Comparison of ENCODE assay signal across 20 cellular contexts in the genomic region with DNA sequence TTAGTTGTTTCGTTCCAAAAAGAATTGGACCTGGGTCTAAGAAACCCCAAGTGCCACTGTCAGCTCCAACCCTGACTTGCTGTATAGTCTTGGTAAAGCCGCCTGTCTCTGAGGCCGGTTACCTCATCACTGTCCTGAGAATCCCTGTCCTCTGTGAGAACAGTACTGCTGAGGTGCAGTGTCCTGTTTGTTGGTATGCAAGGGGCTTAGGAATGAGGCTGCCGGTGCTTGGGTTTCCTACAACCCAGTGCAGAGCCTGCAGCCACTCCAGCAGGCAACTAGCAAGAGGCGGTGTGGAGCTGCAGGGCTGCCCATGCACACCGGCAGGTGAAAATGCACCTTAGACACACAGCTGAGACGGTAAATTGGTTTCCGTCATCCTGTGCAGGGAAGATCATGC. TPM values are rescaled to one million over a fixed set of nuclear protein-coding genes. Genes with fewer than 3 reads are reported as not detected.
DNase-seq lines count a peak whose midpoint lies in the region; ATAC-seq, FAIRE-seq and TF ChIP-seq lines count a peak whose summit lies in the region.
"Had no signal": no experiment of that assay in that cellular context is flagged by ENCODE, and none has a peak within 500 bp of the region (broad histone marks: within the 10 kb centered on the region; RNA-seq: fewer than 3 reads in every experiment).

No MANE protein-coding gene starts in this region.

- peak; percentile 50 for FAIRE-seq in endothelial cell of umbilical vein (lab: Jason Lieb, UNC)
- FAIRE-seq: D721Med, GM18507 had no signal

- CTCF ChIA-PET in RWPE1 (lab: Yijun Ruan, JAX) = no interaction called here
- CTCF ChIA-PET in endothelial cell of umbilical vein (lab: Charles Lee) = interaction anchor here (0.6 to 4.3 kb wide), 8 partner anchors 12 to 160 kb away, joined by 3 to 20 read pairs (median 4); a partner anchor contains a TSS

- POLR2A ChIA-PET in RWPE1 (lab: Yijun Ruan, JAX; ENCODE audit: low non-redundant PET) = no interaction called here
- POLR2A ChIA-PET in endothelial cell of umbilical vein (lab: Charles Lee) = interaction anchor here (0.7 kb wide), 1 partner anchor 18 kb away, joined by 3 read pairs; no protein-coding TSS in a partner anchor

- H3K4me1 ChIP-seq in GM23338 (ENCODE audit: insufficient read depth) = no peaks in the 10 kb centered on the region
- H3K4me1 ChIP-seq in endothelial cell of umbilical vein (ENCODE audit: control insufficient read depth, extremely low read depth, insufficient read depth, low read length) = peaks cover 29% of the 10 kb centered on the region
- H3K4me1 ChIP-seq in neural progenitor cell = no peaks in the 10 kb centered on the region
- no peaks in the 10 kb centered on the region for H3K4me1 ChIP-seq in foreskin keratinocyte
- H3K4me1 ChIP-seq: HAP-1 had no signal

- H3K9me2 ChIP-seq in GM23338 (ENCODE audit: insufficient read depth) = no peaks in the 10 kb centered on the region

- H3K9me3 ChIP-seq in endothelial cell of umbilical vein (replicated peaks; ENCODE audit: control insufficient read depth, insufficient read depth, low read length) = no peaks in the 10 kb centered on the region
- no peaks in the 10 kb centered on the region for H3K9me3 ChIP-seq in neural progenitor cell (ENCODE audit: low read depth)
- H3K9me3 ChIP-seq: HAP-1 had no signal

- no peak overlapping the region for H2AFZ ChIP-seq in GM23338
- no peak overlapping the region for H2AFZ ChIP-seq in endothelial cell of umbilical vein (ENCODE audit: low read depth, low read length)
- H2AFZ ChIP-seq in neural progenitor cell (replicated peaks) = no peak overlapping the region

- BruUV-seq in endothelial cell of umbilical vein (replicated peaks; lab: Mats Ljungman, UMichigan) = no TSS peak

- H3K27ac Mint-ChIP-seq in GM23338 (no peak overlapping the region), neural progenitor cell (no peak overlapping the region)
- H3K27ac Mint-ChIP-seq: CD4-positive, CD25-positive, alpha-beta regulatory T cell; HFFc6 had no signal

- H3K4me3 ChIP-seq in GM23338 (no peak overlapping the region), endothelial cell of umbilical vein (replicated peaks in 1 of 3; ENCODE audit: insufficient read depth in 1 of 3, low read depth in 1 of 3, low read length in 3 of 3) (no peak overlapping the region), neural progenitor cell (no peak overlapping the region), coronary artery (no peak overlapping the region)
- H3K4me3 ChIP-seq: HAP-1 had no signal

- H3K79me2 ChIP-seq in GM23338 (replicated peaks; ENCODE audit: insufficient read depth) = no peaks in the 10 kb centered on the region
- H3K79me2 ChIP-seq in endothelial cell of umbilical vein (ENCODE audit: control insufficient read depth, insufficient read depth, low read length) = peaks cover 83% of the 10 kb centered on the region
- H3K79me2 ChIP-seq in neural progenitor cell (ENCODE audit: low read depth) = no peaks in the 10 kb centered on the region

- no peak for TF ChIP-seq CTCF in GM23338 (conservative IDR thresholded peaks at IDR 0.05; ENCODE audit: low read depth in 2 of 2)
- TF ChIP-seq CTCF in RWPE1 (conservative IDR thresholded peaks at IDR 0.05; ENCODE audit: low read depth) = no peak
- no peak for TF ChIP-seq CTCF in endothelial cell of umbilical vein (IDR thresholded peaks at IDR 0.05; ENCODE audit: extremely low read depth in 1 of 2, insufficient read depth in 1 of 2, low read depth in 1 of 2, low read length in 2 of 2)
- no peak for TF ChIP-seq CTCF in neural progenitor cell (IDR thresholded peaks at IDR 0.05)
- no peak for TF ChIP-seq CTCF in coronary artery (IDR thresholded peaks at IDR 0.05)
- TF ChIP-seq CTCF in foreskin keratinocyte (conservative IDR thresholded peaks at IDR 0.05) = no peak

- H3K4me3 Mint-ChIP-seq in GM23338 (no peak overlapping the region), neural progenitor cell (no peak overlapping the region)
- H3K4me3 Mint-ChIP-seq: CD4-positive, CD25-positive, alpha-beta regulatory T cell; HFFc6 had no signal

- H4K20me1 ChIP-seq in GM23338 (replicated peaks; ENCODE audit: insufficient read depth) = no peaks in the 10 kb centered on the region
- no peaks in the 10 kb centered on the region for H4K20me1 ChIP-seq in endothelial cell of umbilical vein (replicated peaks; ENCODE audit: control insufficient read depth, extremely low read depth, insufficient read depth, low read length)
- H4K20me1 ChIP-seq in neural progenitor cell (ENCODE audit: low read depth) = no peaks in the 10 kb centered on the region

- H3K27me3 Mint-ChIP-seq in GM23338 (ENCODE audit: insufficient read depth, low read depth, poor library complexity) (peaks cover 4% of the 10 kb centered on the region), neural progenitor cell (ENCODE audit: insufficient read depth, low read depth) (peaks cover 4% of the 10 kb centered on the region)

- H3K36me3 ChIP-seq in GM23338 (ENCODE audit: insufficient read depth) (no peaks in the 10 kb centered on the region), endothelial cell of umbilical vein (ENCODE audit: control insufficient read depth in 2 of 2, extremely low read depth in 1 of 2, insufficient read depth in 2 of 2, low read length in 2 of 2) (peaks cover 0 to 2% of the 10 kb centered on the region in 2 experiments), neural progenitor cell (no peaks in the 10 kb centered on the region)
- H3K36me3 ChIP-seq: HAP-1 had no signal

- H3K4me2 ChIP-seq in GM23338 (no peak overlapping the region), endothelial cell of umbilical vein (ENCODE audit: insufficient read depth, low read length) (peak overlapping the region; percentile 42), neural progenitor cell (no peak overlapping the region)
- H3K4me2 ChIP-seq: KMS-11 had no signal

- peak; percentile 23 for TF ChIP-seq POLR2A in endothelial cell of umbilical vein (IDR thresholded peaks at IDR 0.05; ENCODE audit: low read depth, low read length)

- no peaks in the 10 kb centered on the region for H3K36me3 Mint-ChIP-seq in GM23338 (ENCODE audit: low read depth)
- no peaks in the 10 kb centered on the region for H3K36me3 Mint-ChIP-seq in neural progenitor cell
- H3K36me3 Mint-ChIP-seq: CD4-positive, CD25-positive, alpha-beta regulatory T cell had no signal

- H3K9ac ChIP-seq in endothelial cell of umbilical vein (replicated peaks; ENCODE audit: extremely low read depth, insufficient read depth, low read length) = no peak overlapping the region
- H3K9ac ChIP-seq in neural progenitor cell = no peak overlapping the region
- H3K9ac ChIP-seq: KMS-11 had no signal

- H3K27ac ChIP-seq in GM23338 (ENCODE audit: low read depth) (no peak overlapping the region), RWPE1 (peak overlapping the region; percentile 56), endothelial cell of umbilical vein (ENCODE audit: insufficient read depth, low read depth, low read length) (peak overlapping the region; percentile 1), neural progenitor cell (no peak overlapping the region), coronary artery (no peak overlapping the region), foreskin keratinocyte (no peak overlapping the region)
- H3K27ac ChIP-seq: KMS-11 had no signal

- H3K27me3 ChIP-seq in GM23338 (ENCODE audit: insufficient read depth) (no peaks in the 10 kb centered on the region), endothelial cell of umbilical vein (ENCODE audit: control insufficient read depth in 2 of 2, insufficient read depth in 2 of 2, low read length in 2 of 2) (no peaks in the 10 kb centered on the region), neural progenitor cell (no peaks in the 10 kb centered on the region), foreskin keratinocyte (no peaks in the 10 kb centered on the region)

- ATAC-seq in GM23338 (peak; percentile 91), foreskin keratinocyte (no peak)
- ATAC-seq: PC-3 had no signal

- intact Hi-C loops in endothelial cell of umbilical vein (cut with micrococcal nuclease) = loop anchor here (5.0 kb wide), 1 partner anchor 158 kb away; no protein-coding TSS in a partner anchor

- no peaks in the 10 kb centered on the region for H3K4me1 Mint-ChIP-seq in GM23338
- no peaks in the 10 kb centered on the region for H3K4me1 Mint-ChIP-seq in neural progenitor cell

- H3K9me3 Mint-ChIP-seq in GM23338 (no peaks in the 10 kb centered on the region; the same call in 2 of the 3 replicates), neural progenitor cell (no peaks in the 10 kb centered on the region)
- H3K9me3 Mint-ChIP-seq: CD4-positive, CD25-positive, alpha-beta regulatory T cell; HFFc6 had no signal

- no peaks in the 10 kb centered on the region for H3K9me1 ChIP-seq in endothelial cell of umbilical vein (replicated peaks; ENCODE audit: control insufficient read depth, extremely low read depth, insufficient read depth, low read length)

- H3F3A ChIP-seq in GM23338 (replicated peaks; ENCODE audit: low read depth) (no peaks in the 10 kb centered on the region), neural progenitor cell (ENCODE audit: low read depth) (no peaks in the 10 kb centered on the region)

- peak; percentile 36 for DNase-seq in GM23338 (ENCODE audit: low spot score)
- DNase-seq in RWPE1 (ENCODE audit: low spot score) = no peak
- no peak for DNase-seq in endothelial cell of umbilical vein (ENCODE audit: low read depth, low spot score)
- DNase-seq in neural progenitor cell (ENCODE audit: low spot score) = peak; percentile 33
- DNase-seq in coronary artery (ENCODE audit: low spot score) = no peak
- no peak for DNase-seq in activated gamma-delta T cell (lab: John Stamatoyannopoulos, UW)
- no peak for DNase-seq in foreskin keratinocyte
- DNase-seq: CD4-positive, CD25-positive, alpha-beta regulatory T cell; HFFc6; MM.1S; NCI-H2029; NCI-H446; NCI-H524 treated with DMSO at 0.1 percent for 48 hours; NCI-H774; PC-3; SHP77 had no signal

- dilution Hi-C loops in endothelial cell of umbilical vein (cut with MboI; ENCODE audit: extremely low pct_ligation_motif_present, low sequenced_read_pairs) = no loop called here

TF ChIP-seq in endothelial cell of umbilical vein, 7 proteins besides CTCF, POLR2A, EP300 and RAD21 (continues in another document):
- TF ChIP-seq GATA2 (IDR thresholded peaks at IDR 0.05; ENCODE audit: insufficient read depth, insufficient read length, low read depth, low read length) = no peak

RNA-seq across cellular contexts. Expression of a gene that starts 52.0 kb away (rescaled TPM):
- 16.0 and 36.7 TPM in 2 replicates for total RNA-seq in GM23338 (2014; rRNA removed; shearing (Covaris generic))
- polyA plus RNA-seq in GM23338 (2016; fragmentation: Nextera tagmentation; extraction: Ambion mirVana) = 16.0 and 16.2 TPM in 2 replicates
- 48.3 and 50.4 TPM in 2 replicates for total RNA-seq in endothelial cell of umbilical vein
- 30.8 and 37.8 TPM in 2 replicates for polyA plus RNA-seq in endothelial cell of umbilical vein
- polyA plus RNA-seq in endothelial cell of umbilical vein (2011; cell fraction: cytosol; rRNA removed) = 26.4 and 38.7 TPM in 2 replicates
- polyA plus RNA-seq in endothelial cell of umbilical vein (2011; cell fraction: nucleus; rRNA removed) = 48.4 and 77.1 TPM in 2 replicates
- polyA plus RNA-seq in endothelial cell of umbilical vein (2012) = 22.9 and 36.6 TPM in 2 replicates
- polyA minus RNA-seq in endothelial cell of umbilical vein = 58.7 and 82.4 TPM in 2 replicates
- polyA minus RNA-seq in endothelial cell of umbilical vein (2011; cell fraction: cytosol; rRNA and poly(A)+ RNA removed) = 15.8 TPM
- 65.6 and 115 TPM in 2 replicates for polyA minus RNA-seq in endothelial cell of umbilical vein (2011; cell fraction: nucleus; rRNA and poly(A)+ RNA removed)
- total RNA-seq in neural progenitor cell (ENCODE audit: low replicate concordance) = 35.5 and 53.5 TPM in 2 replicates
- total RNA-seq in foreskin keratinocyte = 39.2 and 39.8 TPM in 2 replicates
- 22.6 and 24.7 TPM in 2 replicates for polyA plus RNA-seq in foreskin keratinocyte

Comparison
In these comparisons a context has a peak if more than half of its experiments do, and no peak if none do; other contexts are left out.
1. DNase-seq: peak in GM23338 (single experiment) and neural progenitor cell (single experiment); none in RWPE1 (single experiment), endothelial cell of umbilical vein (single experiment), coronary artery (single experiment), activated gamma-delta T cell (single experiment) and foreskin keratinocyte (0 of 2).
2. H3K27ac ChIP-seq: peak in RWPE1 (single experiment) and endothelial cell of umbilical vein (single experiment); none in GM23338 (single experiment), neural progenitor cell (single experiment), coronary artery (0 of 2) and foreskin keratinocyte (single experiment).